Comparison of ENCODE assay signal across 1 cellular context in genomic region chr20:49046087-49046900, GRCh38.
TF ChIP-seq lines count a peak whose summit lies in the region.

Gene CSE1L, plus strand, starts transcription at chr20:49046312. Its CDS starts 12,152 bp downstream, at chr20:49058464.

TF ChIP-seq in A549, 52 proteins besides CTCF, POLR2A, EP300 and RAD21 (continued from another document):
- TF ChIP-seq MAX (IDR thresholded peaks at IDR 0.05) (peak; percentile 90; the same call in 1 of the 2 replicates), MAZ (IDR thresholded peaks at IDR 0.05; ENCODE audit: borderline replicate concordance, low read depth, low read length) (no peak), FOSL2 (IDR thresholded peaks at IDR 0.05) (no peak), FOSL2 (CRISPR knock-in tag; IDR thresholded peaks at IDR 0.05) (no peak), NFE2L2 (conservative IDR thresholded peaks at IDR 0.05; ENCODE audit: low read length) (no peak), BHLHE40 (IDR thresholded peaks at IDR 0.05; ENCODE audit: low read depth, low read length) (no peak), FOSB (CRISPR knock-in tag; IDR thresholded peaks at IDR 0.05) (peak; percentile 79), TP53 (CRISPR knock-in tag; IDR thresholded peaks at IDR 0.05) (peak; percentile 16; the same call in 1 of the 2 replicates), E2F6 (IDR thresholded peaks at IDR 0.05; ENCODE audit: borderline replicate concordance, low read depth) (peak; percentile 87), PHF8 (IDR thresholded peaks at IDR 0.05; ENCODE audit: borderline replicate concordance, low read depth) (peak; percentile 81), HOXB5 (CRISPR knock-in tag; IDR thresholded peaks at IDR 0.05) (no peak)
